In the genomic region with DNA sequence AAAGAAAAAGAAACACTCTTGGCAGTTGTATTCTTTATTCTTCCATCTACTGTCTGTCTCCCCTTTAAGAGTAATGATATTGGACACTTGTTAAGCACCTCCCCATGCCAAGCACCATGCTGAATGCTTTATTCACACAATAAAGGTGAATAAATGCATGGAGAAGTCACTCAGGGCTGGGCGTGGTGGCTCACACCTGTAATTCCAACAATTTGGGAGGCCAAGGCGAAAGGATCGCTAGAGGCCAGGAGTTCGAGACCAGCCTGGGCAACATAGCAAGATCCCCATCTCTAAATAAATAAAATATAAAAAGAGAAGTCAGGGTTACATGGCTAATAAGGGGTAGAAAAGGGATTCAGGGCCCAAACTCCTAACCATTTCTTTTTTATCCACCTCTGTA, we compare ENCODE assay signal across 16 cellular contexts. TPM values are rescaled to one million over a fixed set of nuclear protein-coding genes. Genes with fewer than 3 reads are reported as not detected.
DNase-seq lines count a peak whose midpoint lies in the region; ATAC-seq and TF ChIP-seq lines count a peak whose summit lies in the region.
"Had no signal": no experiment of that assay in that cellular context is flagged by ENCODE, and none has a peak within 500 bp of the region (broad histone marks: within the 10 kb centered on the region; RNA-seq: fewer than 3 reads in every experiment).

No MANE protein-coding gene starts in this region.

- ATAC-seq in CD4-positive, alpha-beta T cell (ENCODE audit: poor library complexity), result no peak
- ATAC-seq in T-helper 17 cell, result no peak
- ATAC-seq in stimulated activated effector memory CD8-positive, alpha-beta T cell treated with anti-CD3 and anti-CD28 coated beads, Interleukin-12 subunit alpha, Interleukin-12 subunit beta, amount 100 ng/mL, for 72 hours, result no peak

- H3K36me3 ChIP-seq in endodermal cell (ENCODE audit: control insufficient read depth, insufficient read depth, low read length), result peaks cover 26% of the 10 kb centered on the region

- no peak overlapping the region for H3K4me3 Mint-ChIP-seq in activated naive CD4-positive, alpha-beta T cell treated with anti-CD3 and anti-CD28 coated beads, Interleukin-2, amount 50 U/mL, for 24 hours
- H3K4me3 Mint-ChIP-seq in CD4-positive, alpha-beta T cell, result no peak overlapping the region
- no peak overlapping the region for H3K4me3 Mint-ChIP-seq in T-helper 17 cell
- no peak overlapping the region for H3K4me3 Mint-ChIP-seq in stimulated activated effector memory CD8-positive, alpha-beta T cell treated with anti-CD3 and anti-CD28 coated beads, Interleukin-12 subunit alpha, Interleukin-12 subunit beta, amount 100 ng/mL, for 72 hours
- no peak overlapping the region for H3K4me3 Mint-ChIP-seq in endodermal cell
- H3K4me3 Mint-ChIP-seq: HFFc6 had no signal

- H3K9ac ChIP-seq in endodermal cell (ENCODE audit: extremely low read depth, low read length, poor library complexity, severe bottlenecking), result no peak overlapping the region
- H3K9ac ChIP-seq: BLaER1 had no signal

- intact Hi-C loops in CD4-positive, alpha-beta T cell (cut with DNase I, micrococcal nuclease), result no loop called here

- CTCF ChIA-PET in CD4-positive, alpha-beta T cell (lab: Charles Lee), result no interaction called here

- H3K4me1 ChIP-seq in endodermal cell (ENCODE audit: control insufficient read depth, insufficient read depth, low read length), result no peaks in the 10 kb centered on the region

- POLR2A ChIA-PET in CD4-positive, alpha-beta T cell (lab: Charles Lee), result no interaction called here

- H3K27me3 Mint-ChIP-seq in activated naive CD4-positive, alpha-beta T cell treated with anti-CD3 and anti-CD28 coated beads, Interleukin-2, amount 50 U/mL, for 24 hours, result no peaks in the 10 kb centered on the region
- no peaks in the 10 kb centered on the region for H3K27me3 Mint-ChIP-seq in CD4-positive, alpha-beta T cell
- no peaks in the 10 kb centered on the region for H3K27me3 Mint-ChIP-seq in T-helper 17 cell
- H3K27me3 Mint-ChIP-seq in endodermal cell (ENCODE audit: insufficient read depth), result no peaks in the 10 kb centered on the region

- H3K36me3 Mint-ChIP-seq in activated naive CD4-positive, alpha-beta T cell treated with anti-CD3 and anti-CD28 coated beads, Interleukin-2, amount 50 U/mL, for 24 hours, result peaks cover 15% of the 10 kb centered on the region
- H3K36me3 Mint-ChIP-seq in CD4-positive, alpha-beta T cell (ENCODE audit: low read depth), result peaks cover 73% of the 10 kb centered on the region
- H3K36me3 Mint-ChIP-seq in T-helper 17 cell (ENCODE audit: low read depth) (peaks cover 6% of the 10 kb centered on the region), endodermal cell (ENCODE audit: low read depth) (peaks cover 61% of the 10 kb centered on the region)
- peaks cover 41% of the 10 kb centered on the region for H3K36me3 Mint-ChIP-seq in stimulated activated effector memory CD8-positive, alpha-beta T cell treated with anti-CD3 and anti-CD28 coated beads, Interleukin-12 subunit alpha, Interleukin-12 subunit beta, amount 100 ng/mL, for 72 hours

- no peak for TF ChIP-seq CTCF in CD4-positive, alpha-beta T cell (IDR thresholded peaks at IDR 0.05)
- TF ChIP-seq CTCF in endodermal cell (conservative IDR thresholded peaks at IDR 0.05), result no peak

- peaks cover 65% of the 10 kb centered on the region for H3K4me1 Mint-ChIP-seq in activated naive CD4-positive, alpha-beta T cell treated with anti-CD3 and anti-CD28 coated beads, Interleukin-2, amount 50 U/mL, for 24 hours
- peaks cover 62% of the 10 kb centered on the region for H3K4me1 Mint-ChIP-seq in CD4-positive, alpha-beta T cell (ENCODE audit: low read depth)
- H3K4me1 Mint-ChIP-seq in T-helper 17 cell (peaks cover 40% of the 10 kb centered on the region), endodermal cell (no peaks in the 10 kb centered on the region)
- H3K4me1 Mint-ChIP-seq in stimulated activated effector memory CD8-positive, alpha-beta T cell treated with anti-CD3 and anti-CD28 coated beads, Interleukin-12 subunit alpha, Interleukin-12 subunit beta, amount 100 ng/mL, for 72 hours, result peaks cover 54% of the 10 kb centered on the region

- no peaks in the 10 kb centered on the region for H3K27me3 ChIP-seq in CD4-positive, alpha-beta T cell (ENCODE audit: control insufficient read depth, insufficient read depth, low read length)
- H3K27me3 ChIP-seq in endodermal cell (ENCODE audit: control insufficient read depth, insufficient read depth, low read length, poor library complexity, severe bottlenecking), result no peaks in the 10 kb centered on the region
- H3K27me3 ChIP-seq: BLaER1 had no signal

- H3K4me3 ChIP-seq in endodermal cell (ENCODE audit: low read length), result no peak overlapping the region
- H3K4me3 ChIP-seq: BLaER1 had no signal

- no peaks in the 10 kb centered on the region for H3K9me3 ChIP-seq in CD4-positive, alpha-beta T cell (ENCODE audit: control insufficient read depth, low read length)
- H3K9me3 ChIP-seq in T-helper 17 cell (ENCODE audit: control insufficient read depth, low read length, poor library complexity, severe bottlenecking) (no peaks in the 10 kb centered on the region), endodermal cell (ENCODE audit: control insufficient read depth, low read length) (peaks cover 6% of the 10 kb centered on the region)

- 97% methylated on average over 2 of the region's 4 CpGs; no CpG with 5 or more reads in 1 of the 2 experiments for WGBS in endodermal cell (ENCODE audit: insufficient coverage in 1 of 2, insufficient read length in 1 of 2), 2 experiments

- no peak for DNase-seq in activated naive CD4-positive, alpha-beta T cell (lab: John Stamatoyannopoulos, UW)
- no peak for DNase-seq in CD4-positive, alpha-beta T cell
- DNase-seq in T-helper 17 cell (no peak), endodermal cell (no peak), SHP77 (lab: John Stamatoyannopoulos, UW) (no peak)
- no peak for DNase-seq in stimulated activated effector memory CD8-positive, alpha-beta T cell treated with anti-CD3 and anti-CD28 coated beads, Interleukin-12 subunit alpha, Interleukin-12 subunit beta, amount 100 ng/mL, for 72 hours (ENCODE audit: low spot score in 2 of 2)
- DNase-seq: 8988T, AML-193, COR-L47, DND-41, GDM1, HCEC 1CT, HFFc6 had no signal

- H3K27ac Mint-ChIP-seq in activated naive CD4-positive, alpha-beta T cell treated with anti-CD3 and anti-CD28 coated beads, Interleukin-2, amount 50 U/mL, for 24 hours, result peak overlapping the region; percentile 81
- peak overlapping the region; percentile 20 for H3K27ac Mint-ChIP-seq in CD4-positive, alpha-beta T cell
- H3K27ac Mint-ChIP-seq in T-helper 17 cell, result peak overlapping the region; percentile 72
- peak overlapping the region; percentile 100 for H3K27ac Mint-ChIP-seq in stimulated activated effector memory CD8-positive, alpha-beta T cell treated with anti-CD3 and anti-CD28 coated beads, Interleukin-12 subunit alpha, Interleukin-12 subunit beta, amount 100 ng/mL, for 72 hours
- H3K27ac Mint-ChIP-seq in endodermal cell, result no peak overlapping the region
- H3K27ac Mint-ChIP-seq: HFFc6 had no signal

- H3K9me3 Mint-ChIP-seq in activated naive CD4-positive, alpha-beta T cell treated with anti-CD3 and anti-CD28 coated beads, Interleukin-2, amount 50 U/mL, for 24 hours, result no peaks in the 10 kb centered on the region
- no peaks in the 10 kb centered on the region for H3K9me3 Mint-ChIP-seq in CD4-positive, alpha-beta T cell
- H3K9me3 Mint-ChIP-seq in stimulated activated effector memory CD8-positive, alpha-beta T cell treated with anti-CD3 and anti-CD28 coated beads, Interleukin-12 subunit alpha, Interleukin-12 subunit beta, amount 100 ng/mL, for 72 hours, result no peaks in the 10 kb centered on the region
- peaks cover 14% of the 10 kb centered on the region for H3K9me3 Mint-ChIP-seq in endodermal cell

- no peak overlapping the region for H3K27ac ChIP-seq in CD4-positive, alpha-beta T cell (ENCODE audit: low read depth, low read length)
- no peak overlapping the region for H3K27ac ChIP-seq in endodermal cell (ENCODE audit: low read depth, low read length)
- H3K27ac ChIP-seq: BLaER1 had no signal

RNA-seq across cellular contexts. Expression of gene CEP250, which starts 32.1 kb away (rescaled TPM):
- 10 to 100 TPM; 27.6 to 33.1 TPM for total RNA-seq in CD4-positive, alpha-beta T cell
- total RNA-seq in T-helper 17 cell (10 to 100 TPM; 36.6 to 44.4 TPM), endodermal cell (10 to 100 TPM; 29.8 to 46.5 TPM)
- polyA plus RNA-seq in endodermal cell (2013, experiment 1 of 2), result 44.3 TPM
- polyA plus RNA-seq in endodermal cell (2013, experiment 2 of 2), result 37.2 TPM

RNA-seq across cellular contexts. Expression of gene C20orf173, which starts 42.0 kb away (rescaled TPM):
- total RNA-seq in CD4-positive, alpha-beta T cell, result not detected
- total RNA-seq in T-helper 17 cell, result not detected
- not detected for total RNA-seq in endodermal cell
- not detected for polyA plus RNA-seq in endodermal cell (2013, experiment 1 of 2)
- polyA plus RNA-seq in endodermal cell (2013, experiment 2 of 2), result not detected
- total RNA-seq: H4, HFFc6 had no signal

RNA-seq across cellular contexts. Expression of gene GDF5, which starts 49.5 kb away (rescaled TPM):
- not detected for total RNA-seq in CD4-positive, alpha-beta T cell
- total RNA-seq in T-helper 17 cell (not detected), endodermal cell (not detected)
- 0.18 TPM for polyA plus RNA-seq in endodermal cell (2013, experiment 1 of 2)
- polyA plus RNA-seq in endodermal cell (2013, experiment 2 of 2), result 0.29 TPM

RNA-seq across cellular contexts. Expression of gene ERGIC3, which starts 54.4 kb away (rescaled TPM):
- total RNA-seq in CD4-positive, alpha-beta T cell, result 100 to 1,000 TPM; 144 to 146 TPM
- total RNA-seq in T-helper 17 cell, result 100 to 1,000 TPM; 139 to 158 TPM
- 100 to 1,000 TPM; 217 to 230 TPM for total RNA-seq in endodermal cell
- 251 TPM for polyA plus RNA-seq in endodermal cell (2013, experiment 1 of 2)
- polyA plus RNA-seq in endodermal cell (2013, experiment 2 of 2), result 226 TPM
